ENCODE assay signal across 1 cellular context in genomic region chr15:78104119-78104479, GRCh38.
TF ChIP-seq lines count a peak whose summit lies in the region.

No MANE protein-coding gene starts in this region.

TF ChIP-seq in HepG2, 621 proteins besides CTCF, POLR2A, EP300 and RAD21:
- no peak for TF ChIP-seq ZNF724P (CRISPR knock-in tag; IDR thresholded peaks at IDR 0.05; ENCODE audit: borderline replicate concordance)
